ENCODE assay signal across 10 cellular contexts in the genomic region with DNA sequence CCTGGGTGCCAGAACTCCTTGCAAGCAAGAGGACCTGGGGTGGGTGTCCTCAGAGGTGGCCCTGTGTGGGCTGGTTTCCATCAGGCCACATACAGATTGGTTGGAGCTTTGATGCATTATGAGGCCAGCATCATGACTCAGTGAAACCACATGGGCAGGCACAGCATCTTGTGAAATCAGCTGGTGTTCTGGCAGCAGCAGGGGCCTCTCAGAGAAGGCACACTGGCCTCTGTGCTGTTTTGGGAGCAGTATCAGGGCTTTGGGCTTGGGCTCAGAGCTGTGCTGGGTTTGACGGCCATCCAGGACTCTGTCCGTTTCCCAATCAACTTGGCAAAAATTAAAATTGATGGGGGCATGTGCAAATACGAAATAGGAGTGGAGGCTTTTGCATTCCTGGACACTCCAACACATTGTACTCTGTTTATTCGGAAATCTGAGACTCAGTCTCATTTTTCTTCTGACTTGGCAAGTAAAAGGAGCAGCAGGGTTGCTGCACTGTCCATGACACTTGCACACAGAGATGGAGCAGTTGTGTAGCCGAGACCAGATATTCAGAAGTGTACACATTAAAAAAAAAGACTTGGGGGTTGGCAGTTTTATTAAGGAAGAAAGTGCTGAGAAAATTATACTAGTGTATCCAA.
A peak's percentile ranks its signal among the peaks of the same experiment; 100 is the strongest.
DNase-seq lines count a peak whose midpoint lies in the region; ATAC-seq and TF ChIP-seq lines count a peak whose summit lies in the region.
"Had no signal": no experiment of that assay in that cellular context is flagged by ENCODE, and none has a peak within 500 bp of the region (broad histone marks: within the 10 kb centered on the region; RNA-seq: fewer than 3 reads in every experiment).

No MANE protein-coding gene starts in this region.

- H3K36me3 Mint-ChIP-seq in nephron progenitor cell (ENCODE audit: low read depth), result peaks cover 8% of the 10 kb centered on the region

- H3K27ac Mint-ChIP-seq in nephron progenitor cell, result no peak overlapping the region

- H3K4me1 Mint-ChIP-seq in nephron progenitor cell, result peaks cover 17% of the 10 kb centered on the region

- H3K4me3 ChIP-seq in ACC112 (ENCODE audit: low read depth, low read length), result peak overlapping the region; percentile 36; the same call in 1 of the 2 replicates

- no peak for TF ChIP-seq CTCF in nephron progenitor cell (IDR thresholded peaks at IDR 0.05)

- peaks cover 12% of the 10 kb centered on the region for H3K9me3 Mint-ChIP-seq in nephron progenitor cell

- no peak overlapping the region for H3K4me3 Mint-ChIP-seq in nephron progenitor cell

- H2AFZ ChIP-seq in ACC112 (ENCODE audit: low read length, unreplicated experiment), result no peak overlapping the region

- H3K27ac ChIP-seq in ACC112 (ENCODE audit: low read depth, low read length), result peak overlapping the region; percentile 53
- H3K27ac ChIP-seq: C4-2B had no signal

- peaks cover 19% of the 10 kb centered on the region for H3K4me1 ChIP-seq in ACC112 (ENCODE audit: control insufficient read depth, insufficient read depth, low read length, unreplicated experiment)

- peak; percentile 46 for ATAC-seq in esophagus mucosa
- ATAC-seq in HG02678 (IDR thresholded peaks at IDR 0.05; ENCODE audit: unreplicated experiment), result no peak
- ATAC-seq in GM19452 (IDR thresholded peaks at IDR 0.05; ENCODE audit: unreplicated experiment), result no peak

- DNase-seq in NCI-H226, result peak; percentile 73
- DNase-seq in nephron progenitor cell, result peak; percentile 3
- no peak for DNase-seq in SW480 (ENCODE audit: low spot score)
- DNase-seq in T-helper 9 cell, result no peak
- DNase-seq: NCI-H510A treated with DMSO at 0.1 percent for 48 hours had no signal

- H3K36me3 ChIP-seq in ACC112 (ENCODE audit: insufficient read depth, low read length), result no peaks in the 10 kb centered on the region

- no peaks in the 10 kb centered on the region for H3K79me2 ChIP-seq in ACC112 (ENCODE audit: control insufficient read depth, insufficient read depth, low read length, unreplicated experiment)

- no peaks in the 10 kb centered on the region for H3K27me3 ChIP-seq in ACC112 (ENCODE audit: insufficient read depth, low read length)

- peaks cover 12% of the 10 kb centered on the region for H3K27me3 Mint-ChIP-seq in nephron progenitor cell (ENCODE audit: low read depth, poor library complexity)

Comparison
In these comparisons a context has a peak if more than half of its experiments do, and no peak if none do; other contexts are left out.
1. DNase-seq: peak in NCI-H226 (single experiment) and nephron progenitor cell (single experiment); none in SW480 (single experiment) and T-helper 9 cell (single experiment).